1 cellular context compared by ENCODE assay signal in the genomic region with DNA sequence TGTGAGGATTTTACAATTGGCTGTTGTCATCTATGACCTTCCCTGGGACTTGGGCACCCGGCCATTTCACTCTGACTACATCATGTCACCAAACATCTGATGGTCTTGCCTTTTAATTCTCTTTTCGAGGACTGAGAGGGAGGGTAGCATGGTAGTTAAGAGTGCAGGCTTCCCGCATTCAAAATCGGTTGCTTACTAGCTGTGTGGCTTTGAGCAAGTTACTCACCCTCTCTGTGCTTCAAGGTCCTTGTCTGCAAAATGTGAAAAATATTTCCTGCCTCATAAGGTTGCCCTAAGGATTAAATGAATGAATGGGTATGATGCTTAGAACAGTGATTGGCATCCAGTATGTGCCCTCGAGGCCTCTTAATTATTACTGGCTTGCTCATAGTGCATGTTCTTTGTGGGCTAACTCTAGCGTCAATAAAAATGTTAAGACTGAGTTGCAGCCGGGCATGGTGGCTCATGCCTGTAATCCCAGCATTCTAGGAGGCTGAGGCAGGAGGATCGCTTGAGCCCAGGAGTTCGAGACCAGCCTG.
TF ChIP-seq lines count a peak whose summit lies in the region.

No MANE protein-coding gene starts in this region.

TF ChIP-seq in H1, 55 proteins besides CTCF, POLR2A, EP300 and RAD21:
- no peak for TF ChIP-seq RXRA (IDR thresholded peaks at IDR 0.05; ENCODE audit: insufficient read depth, low read depth, low read length)
- TF ChIP-seq YY1 (IDR thresholded peaks at IDR 0.05; ENCODE audit: low read depth, low read length), result no peak
- TF ChIP-seq KDM1A (IDR thresholded peaks at IDR 0.05; ENCODE audit: borderline replicate concordance, low read length), result peak; percentile 70; the same call in 1 of the 2 replicates
TF ChIP-seq in H1: peak in this region for 1.
